29 cellular contexts compared by ENCODE assay signal in the genomic region with DNA sequence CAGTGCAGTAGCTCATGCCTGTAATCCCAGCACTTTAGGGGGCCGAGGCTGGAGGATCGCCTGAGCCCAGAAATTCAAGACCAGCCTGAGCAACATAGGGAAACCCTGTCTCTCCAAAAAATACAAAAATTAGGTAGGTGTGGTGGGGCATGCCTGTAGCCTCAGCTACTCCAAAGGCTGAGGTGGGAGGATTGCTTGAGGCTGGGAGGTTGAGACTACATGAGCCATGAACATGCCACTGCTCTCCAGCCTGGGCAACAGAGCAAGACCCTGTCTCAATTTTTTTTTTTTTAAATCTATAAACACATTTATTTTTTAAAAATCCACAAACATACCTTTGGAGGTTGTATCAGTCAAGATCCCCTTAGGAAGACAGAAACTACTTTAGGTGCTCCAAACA.
"Had no signal": no experiment of that assay in that cellular context is flagged by ENCODE, and none has a peak within 500 bp of the region (broad histone marks: within the 10 kb centered on the region; RNA-seq: fewer than 3 reads in every experiment).

No MANE protein-coding gene starts in this region.

- H3K27me3 ChIP-seq: colonic mucosa, esophagus muscularis mucosa, esophagus squamous epithelium, foreskin keratinocyte, gastrocnemius medialis, gastroesophageal sphincter, heart left ventricle, heart right ventricle, hepatocyte had no signal

- ATAC-seq: effector memory CD8-positive, alpha-beta T cell; esophagus mucosa; foreskin keratinocyte; gastrocnemius medialis; gastroesophageal sphincter; heart left ventricle; heart right ventricle had no signal

- H3K4me2 ChIP-seq: hepatocyte had no signal

- H3K9me3 Mint-ChIP-seq: effector memory CD8-positive, alpha-beta T cell had no signal

- H3K4me3 ChIP-seq: colonic mucosa, coronary artery, dorsolateral prefrontal cortex, esophagus muscularis mucosa, esophagus squamous epithelium, gastrocnemius medialis, gastroesophageal sphincter, heart left ventricle, heart right ventricle, hepatocyte had no signal

- DNase-seq: colonic mucosa; cortex of kidney; dermis blood vessel endothelial cell; dorsolateral prefrontal cortex; effector CD4-positive, alpha-beta T cell; effector CD8-positive, alpha-beta T cell; effector memory CD4-positive, alpha-beta T cell; effector memory CD8-positive, alpha-beta T cell; endodermal cell; erythroblast; esophagus squamous epithelium; foreskin fibroblast; foreskin keratinocyte; foreskin melanocyte; gastrocnemius medialis; glutamatergic neuron; head of caudate nucleus; heart left ventricle; heart right ventricle had no signal

- H3K9me3 ChIP-seq: colonic mucosa, esophagus muscularis mucosa, esophagus squamous epithelium, gastrocnemius medialis, gastroesophageal sphincter had no signal

- H3K27ac Mint-ChIP-seq: dendritic cell treated with granulocyte-macrophage colony-stimulating factor and Interleukin-4, amounts not matched to agents 40 ng/mL and 50 ng/mL, for 4 days; effector memory CD8-positive, alpha-beta T cell; endodermal cell had no signal

- H3K27me3 Mint-ChIP-seq: dendritic cell treated with granulocyte-macrophage colony-stimulating factor and Interleukin-4, amounts not matched to agents 40 ng/mL and 50 ng/mL, for 4 days had no signal

- H3K4me1 Mint-ChIP-seq: endodermal cell had no signal

- FAIRE-seq: endometrium, endothelial cell of umbilical vein, frontal cortex had no signal

- H3K27ac ChIP-seq: colonic mucosa, coronary artery, dorsolateral prefrontal cortex, epithelial cell of prostate, esophagus muscularis mucosa, esophagus squamous epithelium, foreskin keratinocyte, gastrocnemius medialis, gastroesophageal sphincter, heart left ventricle, heart right ventricle, hepatocyte had no signal

- H3K4me3 Mint-ChIP-seq: dendritic cell treated with granulocyte-macrophage colony-stimulating factor and Interleukin-4, amounts not matched to agents 40 ng/mL and 50 ng/mL, for 4 days; effector memory CD8-positive, alpha-beta T cell; endodermal cell had no signal

- H3K4me1 ChIP-seq: colonic mucosa, esophagus muscularis mucosa, esophagus squamous epithelium, foreskin keratinocyte, gastrocnemius medialis, gastroesophageal sphincter, heart left ventricle, heart right ventricle had no signal

- H3K36me3 ChIP-seq: colonic mucosa, esophagus muscularis mucosa, esophagus squamous epithelium, gastrocnemius medialis, gastroesophageal sphincter, heart left ventricle, heart right ventricle had no signal

- H3K79me2 ChIP-seq: hepatocyte had no signal

- H2AFZ ChIP-seq: hepatocyte had no signal
